ENCODE assay signal across 12 cellular contexts in genomic region chr3:134239538-134239937, GRCh38. TPM values are rescaled to one million over a fixed set of nuclear protein-coding genes. Genes with fewer than 3 reads are reported as not detected.
DNase-seq lines count a peak whose midpoint lies in the region; ATAC-seq, FAIRE-seq and TF ChIP-seq lines count a peak whose summit lies in the region.
"Had no signal": no experiment of that assay in that cellular context is flagged by ENCODE, and none has a peak within 500 bp of the region (broad histone marks: within the 10 kb centered on the region; RNA-seq: fewer than 3 reads in every experiment).

No MANE protein-coding gene starts in this region.

- H4K20me1 ChIP-seq in PC-9 (ENCODE audit: insufficient read depth): peaks cover 6% of the 10 kb centered on the region; the same call in 1 of the 2 replicates
- H4K20me1 ChIP-seq in osteoblast (ENCODE audit: insufficient read depth, low read length): peaks cover 85% of the 10 kb centered on the region
- peaks cover 100% of the 10 kb centered on the region for H4K20me1 ChIP-seq in smooth muscle cell (ENCODE audit: low read depth)

- H3K79me2 ChIP-seq in PC-9 (ENCODE audit: low read depth) (peaks cover 100% of the 10 kb centered on the region), osteoblast (ENCODE audit: insufficient read depth, low read length) (peaks cover 98% of the 10 kb centered on the region), smooth muscle cell (ENCODE audit: low read depth) (peaks cover 97% of the 10 kb centered on the region)

- TF ChIP-seq POLR2A in sigmoid colon (IDR thresholded peaks at IDR 0.05): no peak

- TF ChIP-seq EP300 in sigmoid colon (IDR thresholded peaks at IDR 0.05): no peak

- H3F3A ChIP-seq in PC-9 (ENCODE audit: insufficient read depth, low read depth) (peaks cover 24% of the 10 kb centered on the region), smooth muscle cell (ENCODE audit: low read depth) (no peaks in the 10 kb centered on the region)

- no peak overlapping the region for H3K4me3 ChIP-seq in PC-9
- no peak overlapping the region for H3K4me3 ChIP-seq in sigmoid colon
- H3K4me3 ChIP-seq in osteoblast (ENCODE audit: insufficient read depth, low read length): no peak overlapping the region
- no peak overlapping the region for H3K4me3 ChIP-seq in smooth muscle cell
- H3K4me3 ChIP-seq: skin epidermis, tibial nerve had no signal

- intact Hi-C loops in PC-9 (cut with micrococcal nuclease; ENCODE audit: unreplicated experiment): no loop called here
- intact Hi-C loops in sigmoid colon (cut with DNase I): no loop called here

- no peaks in the 10 kb centered on the region for H3K36me3 Mint-ChIP-seq in activated CD8-positive, alpha-beta memory T cell treated with anti-CD3 and anti-CD28 coated beads, Interleukin-2, amount 10 ng/mL, durations not matched to agents 7 days and 5 days

- H3K4me1 ChIP-seq in PC-9 (replicated peaks; ENCODE audit: insufficient read depth) (peaks cover 48% of the 10 kb centered on the region), sigmoid colon (peaks cover 0 to 73% (median 63%) of the 10 kb centered on the region in 4 donors), osteoblast (ENCODE audit: insufficient read depth, low read length) (peaks cover 24% of the 10 kb centered on the region), smooth muscle cell (ENCODE audit: low read depth) (peaks cover 19% of the 10 kb centered on the region)

- no peak overlapping the region for H3K4me3 Mint-ChIP-seq in activated CD8-positive, alpha-beta memory T cell treated with anti-CD3 and anti-CD28 coated beads, Interleukin-2, amount 10 ng/mL, durations not matched to agents 7 days and 5 days

- H3K27ac ChIP-seq in PC-9 (0 out of 2 replicates have a peak overlapping the region, but pooled peaks have one; percentile 16), sigmoid colon (peak overlapping the region in 3 of 4 donors; percentile 15 to 68 (median 15)), osteoblast (ENCODE audit: low read depth, low read length) (no peak overlapping the region), smooth muscle cell (ENCODE audit: low read depth) (no peak overlapping the region)

- POLR2A ChIA-PET in PC-9 (lab: Charles Lee; ENCODE audit: unreplicated experiment): no interaction called here

- no peaks in the 10 kb centered on the region for H3K9me3 Mint-ChIP-seq in activated CD8-positive, alpha-beta memory T cell treated with anti-CD3 and anti-CD28 coated beads, Interleukin-2, amount 10 ng/mL, durations not matched to agents 7 days and 5 days (ENCODE audit: low read depth)

- H3K9me3 ChIP-seq in PC-9 (ENCODE audit: insufficient read depth, low read depth) (no peaks in the 10 kb centered on the region), sigmoid colon (no peaks in the 10 kb centered on the region), osteoblast (ENCODE audit: low read depth, low read length) (no peaks in the 10 kb centered on the region), smooth muscle cell (replicated peaks; ENCODE audit: low read depth) (no peaks in the 10 kb centered on the region)
- H3K9me3 ChIP-seq: tibial nerve had no signal

- no peak overlapping the region for H3K4me2 ChIP-seq in PC-9
- H3K4me2 ChIP-seq in osteoblast (ENCODE audit: insufficient read depth, low read length): no peak overlapping the region
- H3K4me2 ChIP-seq in smooth muscle cell: no peak overlapping the region

- FAIRE-seq in GM19239 (lab: Jason Lieb, UNC): peak; percentile 55

- TF ChIP-seq CTCF in PC-9 (conservative IDR thresholded peaks at IDR 0.05): no peak
- TF ChIP-seq CTCF in sigmoid colon (IDR thresholded peaks at IDR 0.05): no peak
- no peak for TF ChIP-seq CTCF in osteoblast (IDR thresholded peaks at IDR 0.05; ENCODE audit: extremely low read depth, low read depth, low read length)
- TF ChIP-seq CTCF in smooth muscle cell (IDR thresholded peaks at IDR 0.05; ENCODE audit: borderline replicate concordance, insufficient read depth, poor library complexity, severe bottlenecking): no peak

- H3K9me2 ChIP-seq in PC-9 (ENCODE audit: insufficient read depth): no peaks in the 10 kb centered on the region

- H2AFZ ChIP-seq in PC-9 (no peak overlapping the region), osteoblast (ENCODE audit: low read length) (no peak overlapping the region), smooth muscle cell (ENCODE audit: low read depth) (no peak overlapping the region)

- 0 out of 2 replicates have a peak, but pooled peaks cover 5% of the 10 kb centered on the region for H3K36me3 ChIP-seq in PC-9 (ENCODE audit: low read depth)
- no peaks in the 10 kb centered on the region for H3K36me3 ChIP-seq in sigmoid colon
- no peaks in the 10 kb centered on the region for H3K36me3 ChIP-seq in osteoblast (ENCODE audit: insufficient read depth, low read length)
- no peaks in the 10 kb centered on the region for H3K36me3 ChIP-seq in smooth muscle cell (ENCODE audit: low read depth)
- H3K36me3 ChIP-seq: tibial nerve had no signal

- ATAC-seq in HG02678 (IDR thresholded peaks at IDR 0.05; ENCODE audit: unreplicated experiment): peak; percentile 49
- no peak for ATAC-seq in activated CD8-positive, alpha-beta memory T cell treated with anti-CD3 and anti-CD28 coated beads, Interleukin-2, amount 10 ng/mL, durations not matched to agents 7 days and 5 days

- H3K27me3 ChIP-seq in PC-9 (ENCODE audit: insufficient read depth, low read depth): no peaks in the 10 kb centered on the region
- H3K27me3 ChIP-seq in sigmoid colon: no peaks in the 10 kb centered on the region
- no peaks in the 10 kb centered on the region for H3K27me3 ChIP-seq in osteoblast (ENCODE audit: insufficient read depth, low read length)
- no peaks in the 10 kb centered on the region for H3K27me3 ChIP-seq in smooth muscle cell (ENCODE audit: low read depth)
- H3K27me3 ChIP-seq: tibial nerve had no signal

- CTCF ChIA-PET in PC-9 (lab: Charles Lee): interaction anchor here (0.7 kb wide), 1 partner anchor 70 kb away, joined by 3 read pairs; no protein-coding TSS in a partner anchor
- CTCF ChIA-PET in activated CD8-positive, alpha-beta memory T cell treated with anti-CD3 and anti-CD28 coated beads, Interleukin-2, amount 10 ng/mL, durations not matched to agents 7 days and 5 days (lab: Charles Lee): interaction anchor here (1.0 to 1.2 kb wide), 2 partner anchors 27 to 106 kb away, joined by 3 read pairs; no protein-coding TSS in a partner anchor

- 91 to 96% methylated on average over 1 of the region's 1 CpG for WGBS in sigmoid colon, 2 donors
- 94% methylated on average over 1 of the region's 1 CpG for WGBS in smooth muscle cell (ENCODE audit: low lambda C conversion rate)

- DNase-seq in GM19239 (ENCODE audit: insufficient read length, low spot score): no peak
- no peak for DNase-seq in PC-9
- DNase-seq in sigmoid colon: no peak
- DNase-seq in osteoblast (ENCODE audit: insufficient read length, low spot score, missing footprints): no peak
- DNase-seq in smooth muscle cell (lab: John Stamatoyannopoulos, UW; ENCODE audit: unreplicated experiment): no peak
- no peak for DNase-seq in activated CD8-positive, alpha-beta memory T cell treated with anti-CD3 and anti-CD28 coated beads, Interleukin-2, amount 10 ng/mL, durations not matched to agents 7 days and 5 days
- no peak for DNase-seq in AG20443 (ENCODE audit: low spot score)
- DNase-seq: activated CD4-positive, alpha-beta T cell treated with anti-CD3 and anti-CD28 coated beads, Interleukin-2, amount 50 U/mL, for 1 hour; left cardiac atrium had no signal

- H3K27me3 Mint-ChIP-seq in activated CD8-positive, alpha-beta memory T cell treated with anti-CD3 and anti-CD28 coated beads, Interleukin-2, amount 10 ng/mL, durations not matched to agents 7 days and 5 days: peaks cover 2% of the 10 kb centered on the region

- H3K9ac ChIP-seq in smooth muscle cell (ENCODE audit: low read depth): no peak overlapping the region

- no TSS peak for BruUV-seq in PC-9 (replicated peaks; lab: Mats Ljungman, UMichigan)

- H3K4me1 Mint-ChIP-seq in activated CD8-positive, alpha-beta memory T cell treated with anti-CD3 and anti-CD28 coated beads, Interleukin-2, amount 10 ng/mL, durations not matched to agents 7 days and 5 days: peaks cover 23% of the 10 kb centered on the region

- H3K27ac Mint-ChIP-seq in activated CD8-positive, alpha-beta memory T cell treated with anti-CD3 and anti-CD28 coated beads, Interleukin-2, amount 10 ng/mL, durations not matched to agents 7 days and 5 days: no peak overlapping the region

RNA-seq across cellular contexts. Expression of gene RYK, which starts 11.1 kb away (rescaled TPM):
- 74.6 and 93.7 TPM in 2 replicates for total RNA-seq in PC-9 (2021)
- 100 to 1,000 TPM in 2 of 4 donors, 10 to 100 TPM in 2; 92.2 to 148 (median 102) TPM for total RNA-seq in sigmoid colon
- polyA plus RNA-seq in sigmoid colon: 10 to 100 TPM; 12.7 to 23.1 (median 21.0) TPM
- total RNA-seq in osteoblast: 108 and 117 TPM in 2 replicates
- total RNA-seq in smooth muscle cell: 65.0 and 77.9 TPM in 2 replicates
- 32.6 and 35.8 TPM in 2 replicates for polyA plus RNA-seq in smooth muscle cell
- 1 to 10 TPM; 7.7 to 8.6 TPM for total RNA-seq in activated CD8-positive, alpha-beta memory T cell treated with anti-CD3 and anti-CD28 coated beads, Interleukin-2, amount 10 ng/mL, durations not matched to agents 7 days and 5 days

Comparison
In these comparisons a context has a peak if more than half of its experiments do, and no peak if none do; other contexts are left out.
1. H3K27ac ChIP-seq: peak in PC-9 (single experiment) and sigmoid colon (3 of 4); none in osteoblast (single experiment) and smooth muscle cell (single experiment).